In the genomic region with DNA sequence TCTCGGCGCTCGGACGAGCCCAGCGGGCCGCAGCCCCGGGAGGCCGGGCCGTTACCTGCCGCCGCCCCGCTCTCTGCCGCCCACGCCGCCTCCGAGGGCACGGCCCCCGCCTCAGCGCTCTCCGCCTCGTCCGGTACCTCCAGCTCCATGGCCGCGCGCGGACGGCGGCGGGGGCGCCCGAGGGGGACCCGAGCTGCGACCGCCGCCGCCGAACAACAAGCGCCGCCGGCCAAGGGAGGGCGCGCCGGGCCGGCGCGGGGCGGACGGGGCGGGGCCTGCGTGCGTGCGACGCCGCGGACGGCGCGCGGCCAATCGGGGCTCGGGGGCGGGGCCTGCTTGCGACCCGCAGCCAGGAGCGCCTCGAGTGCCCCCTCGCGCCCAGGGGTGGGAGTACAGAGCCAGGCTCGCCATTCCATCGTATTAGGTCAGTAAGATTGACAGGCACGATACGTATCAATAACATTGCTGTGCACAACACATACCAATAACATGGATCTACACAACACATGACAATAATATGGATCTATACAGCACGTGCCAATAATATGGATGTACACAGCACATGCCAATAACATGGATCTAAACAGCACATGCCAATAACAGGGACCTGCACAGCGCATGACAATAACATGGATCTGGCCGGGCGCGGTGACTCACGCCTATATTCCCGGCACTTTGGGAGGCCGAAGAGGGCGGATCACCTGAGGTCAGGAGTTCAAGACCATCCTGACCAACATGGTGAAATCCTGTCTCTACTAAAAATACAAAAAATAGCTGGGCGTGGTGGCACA, we compare ENCODE assay signal across 8 cellular contexts. TPM values are rescaled to one million over a fixed set of nuclear protein-coding genes. Genes with fewer than 3 reads are reported as not detected.
A peak's percentile ranks its signal among the peaks of the same experiment; 100 is the strongest.
DNase-seq lines count a peak whose midpoint lies in the region; ATAC-seq and TF ChIP-seq lines count a peak whose summit lies in the region.

A gene with protein sequence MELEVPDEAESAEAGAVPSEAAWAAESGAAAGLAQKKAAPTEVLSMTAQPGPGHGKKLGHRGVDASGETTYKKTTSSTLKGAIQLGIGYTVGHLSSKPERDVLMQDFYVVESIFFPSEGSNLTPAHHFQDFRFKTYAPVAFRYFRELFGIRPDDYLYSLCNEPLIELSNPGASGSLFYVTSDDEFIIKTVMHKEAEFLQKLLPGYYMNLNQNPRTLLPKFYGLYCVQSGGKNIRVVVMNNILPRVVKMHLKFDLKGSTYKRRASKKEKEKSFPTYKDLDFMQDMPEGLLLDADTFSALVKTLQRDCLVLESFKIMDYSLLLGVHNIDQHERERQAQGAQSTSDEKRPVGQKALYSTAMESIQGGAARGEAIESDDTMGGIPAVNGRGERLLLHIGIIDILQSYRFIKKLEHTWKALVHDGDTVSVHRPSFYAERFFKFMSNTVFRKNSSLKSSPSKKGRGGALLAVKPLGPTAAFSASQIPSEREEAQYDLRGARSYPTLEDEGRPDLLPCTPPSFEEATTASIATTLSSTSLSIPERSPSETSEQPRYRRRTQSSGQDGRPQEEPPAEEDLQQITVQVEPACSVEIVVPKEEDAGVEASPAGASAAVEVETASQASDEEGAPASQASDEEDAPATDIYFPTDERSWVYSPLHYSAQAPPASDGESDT (minus strand): TSS at position 227 of the 791 bp plus-strand sequence. CDS start 78 bp downstream, at position 149.

- TF ChIP-seq CTCF in RWPE2 (IDR thresholded peaks at IDR 0.05; ENCODE audit: poor library complexity, severe bottlenecking) (peak; percentile 87), neutrophil (IDR thresholded peaks at IDR 0.05) (peak; percentile 95)

- no peaks in the 10 kb centered on the region for H3K4me1 ChIP-seq in RWPE2 (ENCODE audit: insufficient read depth, poor library complexity, severe bottlenecking)
- H3K4me1 ChIP-seq in neutrophil (ENCODE audit: control insufficient read depth in 1 of 2, insufficient read depth in 1 of 2, low read depth in 1 of 2, low read length in 1 of 2), result peaks cover 11 to 19% of the 10 kb centered on the region in 2 experiments

- no peaks in the 10 kb centered on the region for H3K36me3 ChIP-seq in KOPT-K1 (ENCODE audit: insufficient read depth, low read length)
- no peaks in the 10 kb centered on the region for H3K36me3 ChIP-seq in RWPE2 (ENCODE audit: low read depth)
- peaks cover 5% of the 10 kb centered on the region for H3K36me3 ChIP-seq in neutrophil

- no peaks in the 10 kb centered on the region for H3K27me3 ChIP-seq in RWPE2 (ENCODE audit: insufficient read depth, poor library complexity, severe bottlenecking)
- H3K27me3 ChIP-seq in neutrophil, result peaks cover 10% of the 10 kb centered on the region

- ATAC-seq in GM21723 (IDR thresholded peaks at IDR 0.05; ENCODE audit: unreplicated experiment), result peak; percentile 72
- ATAC-seq in RWPE2 (ENCODE audit: low read depth), result peak; percentile 73

- H3K4me3 ChIP-seq in RWPE2 (ENCODE audit: severe bottlenecking) (peak within 1 kb of the TSS; percentile 96), neutrophil (ENCODE audit: low read depth in 1 of 2, low read length in 1 of 2) (peak within 1 kb of the TSS; percentile 67 to 74)

- DNase-seq in Daoy (ENCODE audit: low read depth) (peak; percentile 93), RWPE2 (ENCODE audit: low spot score) (no peak), activated gamma-delta T cell (lab: John Stamatoyannopoulos, UW) (peak; percentile 84), foreskin melanocyte (peak; percentile 59), superior temporal gyrus (ENCODE audit: extremely low spot score) (peak; percentile 82)

- H3K9me3 ChIP-seq in KOPT-K1 (ENCODE audit: insufficient read depth, low read length, poor library complexity, severe bottlenecking) (no peaks in the 10 kb centered on the region), RWPE2 (ENCODE audit: severe bottlenecking) (no peaks in the 10 kb centered on the region), neutrophil (no peaks in the 10 kb centered on the region)

- H3K27ac ChIP-seq in KOPT-K1 (ENCODE audit: low read depth, low read length, poor library complexity, severe bottlenecking) (peak within 1 kb of the TSS; percentile 46), RWPE2 (ENCODE audit: poor library complexity, severe bottlenecking) (peak within 1 kb of the TSS; percentile 21), neutrophil (peak within 1 kb of the TSS; percentile 68)

RNA-seq across cellular contexts. Expression of the gene that starts here (rescaled TPM):
- 5.2 and 8.6 TPM in 2 replicates for total RNA-seq in Daoy (2014; rRNA removed; shearing (Covaris generic))
